27 cellular contexts compared by ENCODE assay signal in the genomic region with DNA sequence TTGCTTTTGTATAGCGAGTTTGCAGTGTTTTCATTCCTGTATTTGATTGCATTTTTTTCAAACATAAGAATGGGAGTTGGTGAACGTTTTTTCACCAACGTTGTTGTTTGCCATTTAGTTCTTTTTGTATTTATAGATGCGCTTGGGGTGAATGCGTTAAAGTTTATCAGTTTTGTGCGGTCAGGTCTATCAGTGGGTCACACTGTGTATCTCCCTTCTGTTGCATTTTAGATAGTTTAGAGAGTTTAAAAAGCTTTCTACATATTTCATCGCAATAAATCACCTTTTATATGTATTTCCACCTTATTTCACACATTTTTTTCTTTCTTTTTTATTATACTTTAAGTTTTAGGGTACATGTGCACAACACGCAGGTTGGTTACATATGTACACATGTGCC.
"Had no signal": no experiment of that assay in that cellular context is flagged by ENCODE, and none has a peak within 500 bp of the region (broad histone marks: within the 10 kb centered on the region; RNA-seq: fewer than 3 reads in every experiment).

No MANE protein-coding gene starts in this region.

- DNase-seq: activated B cell treated with CpG ODN at 0.5 μM for 24 hours; activated CD4-positive, alpha-beta memory T cell treated with anti-CD3 and anti-CD28 coated beads for 36 hours; activated CD4-positive, alpha-beta T cell treated with anti-CD3 and anti-CD28 coated beads for 4 hours; activated CD4-positive, alpha-beta T cell treated with anti-CD3 and anti-CD28 coated beads, Interleukin-2, amount 10 ng/mL, durations not matched to agents 24 days and 14 days; activated CD4-positive, alpha-beta T cell treated with anti-CD3 and anti-CD28 coated beads, Interleukin-2, amount 50 U/mL, for 1 hour; activated CD4-positive, alpha-beta T cell treated with anti-CD3 and anti-CD28 coated beads, Interleukin-2, amount 50 U/mL, for 4 hours; activated CD4-positive, CD25-positive, alpha-beta regulatory T cell treated with anti-CD3 and anti-CD28 coated beads, Interleukin-2, amount 50 U/mL, for 72 hours; activated CD8-positive, alpha-beta memory T cell treated with anti-CD3 and anti-CD28 coated beads, Interleukin-2, amount 50 U/mL, for 4 hours; activated CD8-positive, alpha-beta T cell treated with anti-CD3 and anti-CD28 coated beads for 36 hours; activated gamma-delta T cell; activated naive CD4-positive, alpha-beta T cell treated with anti-CD3 and anti-CD28 coated beads, Interleukin-2, amount 10 ng/mL, durations not matched to agents 7 days and 5 days; activated naive CD4-positive, alpha-beta T cell treated with Interleukin-2 at 50 U/mL for 16 hours; activated naive CD8-positive, alpha-beta T cell treated with anti-CD3 and anti-CD28 coated beads, Interleukin-2, amount 10 ng/mL, durations not matched to agents 7 days and 5 days; activated naive CD8-positive, alpha-beta T cell treated with anti-CD3 and anti-CD28 coated beads, Interleukin-2, amount 50 U/mL, for 24 hours; activated T-cell treated with anti-CD3 and anti-CD28 coated beads for 4 hours; activated T-cell treated with anti-CD3 and anti-CD28 coated beads, Interleukin-2, amount 50 U/mL, for 1 hour; activated T-cell treated with anti-CD3 and anti-CD28 coated beads, Interleukin-2, amount 50 U/mL, for 4 hours; activated T-cell treated with anti-CD3 and anti-CD28 coated beads, Interleukin-2, amount 50 U/mL, for 72 hours; amygdala; anterior cingulate cortex; caudate nucleus; cerebellar nuclear complex; colonic mucosa; T-cell; T-helper 17 cell; T1000 had no signal

- ATAC-seq: activated CD8-positive, alpha-beta T cell treated with anti-CD3 and anti-CD28 coated beads for 36 hours; activated naive CD8-positive, alpha-beta T cell treated with anti-CD3 and anti-CD28 coated beads, Interleukin-2, amount 50 U/mL, for 24 hours; activated T-cell treated with anti-CD3 and anti-CD28 coated beads, Interleukin-2, amount 50 U/mL, for 4 hours; activated T-cell treated with anti-CD3 and anti-CD28 coated beads, Interleukin-2, amount 50 U/mL, for 72 hours; activated T-helper 17 cell treated with anti-CD3 and anti-CD28 coated beads, Interleukin-2, amount 50 U/mL, for 72 hours; T-cell; T-helper 17 cell had no signal
